In the genomic region with DNA sequence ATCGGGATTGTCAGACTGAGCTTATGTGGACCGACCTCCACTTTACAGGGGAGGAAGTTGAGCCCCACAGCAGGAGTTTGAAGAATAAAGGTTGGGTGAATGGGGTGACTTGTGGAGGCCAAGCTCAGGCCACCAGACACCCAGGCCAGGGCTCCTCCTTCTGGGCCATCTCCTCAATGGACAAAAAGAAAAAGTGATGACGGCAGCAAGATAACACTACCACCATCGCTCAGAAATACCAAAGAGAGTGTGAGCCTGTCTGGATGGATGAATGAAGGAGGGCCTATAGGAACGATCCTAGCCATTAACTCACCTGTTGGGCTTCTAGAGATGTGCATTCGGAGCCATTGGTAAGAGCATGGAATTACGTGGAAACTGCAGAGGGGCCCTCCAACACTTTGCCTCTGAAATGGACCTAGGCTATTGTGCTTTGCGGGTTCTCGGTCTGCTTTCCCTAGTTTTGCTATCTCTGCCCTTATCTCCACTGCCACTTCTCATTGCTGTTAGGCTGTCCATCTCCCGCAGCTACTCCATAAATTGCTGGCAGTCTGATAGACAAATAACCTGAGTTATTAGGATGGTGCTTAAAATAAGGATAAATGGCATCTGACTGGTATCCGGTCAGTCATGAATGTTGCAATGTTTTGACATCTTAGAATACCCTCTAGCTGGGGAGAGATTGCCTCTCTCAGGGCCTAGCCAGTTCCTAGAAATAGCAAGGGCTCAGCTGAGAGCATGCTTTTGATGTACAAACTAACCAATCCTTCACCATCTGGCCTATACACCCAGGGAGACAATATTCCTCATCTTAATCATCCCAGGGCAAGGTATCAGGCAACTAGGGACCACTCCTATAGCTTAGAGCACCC, we compare ENCODE assay signal across 1 cellular context.
TF ChIP-seq lines count a peak whose summit lies in the region.

No MANE protein-coding gene starts in this region.

TF ChIP-seq in K562, 482 proteins besides CTCF, POLR2A, EP300 and RAD21 (continued from another document):
- TF ChIP-seq RBM14 (IDR thresholded peaks at IDR 0.05; ENCODE audit: borderline replicate concordance, insufficient read depth, low read depth, low read length) (no peak), ZNF124 (CRISPR knock-in tag; IDR thresholded peaks at IDR 0.05) (no peak), IFI16 (CRISPR knock-in tag; IDR thresholded peaks at IDR 0.05) (no peak), ZNF316 (IDR thresholded peaks at IDR 0.05) (peak; percentile 93), ZNF77 (CRISPR knock-in tag; IDR thresholded peaks at IDR 0.05) (no peak), CREM (IDR thresholded peaks at IDR 0.05; ENCODE audit: low read depth) (0 out of 2 replicates have a peak, but pooled peaks have one; percentile 24), TOE1 (IDR thresholded peaks at IDR 0.05; ENCODE audit: borderline replicate concordance) (no peak), TOE1 (CRISPR knock-in tag; IDR thresholded peaks at IDR 0.05; ENCODE audit: borderline replicate concordance, low read depth) (no peak), ZNF274 (IDR thresholded peaks at IDR 0.05; ENCODE audit: borderline replicate concordance, low read depth, low read length) (no peak), GTF2A2 (tag; IDR thresholded peaks at IDR 0.05) (no peak), RFX7 (CRISPR knock-in tag; IDR thresholded peaks at IDR 0.05) (no peak), ZNF121 (CRISPR knock-in tag; conservative IDR thresholded peaks at IDR 0.05) (no peak), HNRNPH1 (optimal IDR thresholded peaks at IDR 0.05; ENCODE audit: low read depth, low read length) (no peak), HSF4 (CRISPR knock-in tag; IDR thresholded peaks at IDR 0.05; ENCODE audit: borderline replicate concordance) (no peak), MAFF (IDR thresholded peaks at IDR 0.05; ENCODE audit: low read length) (peak; percentile 68), ZNF830 (CRISPR knock-in tag; IDR thresholded peaks at IDR 0.05) (no peak), MEIS2 (IDR thresholded peaks at IDR 0.05; ENCODE audit: partially characterized antibody) (peak; percentile 53), CHD1 (IDR thresholded peaks at IDR 0.05; ENCODE audit: low read length) (no peak), ZNF133 (CRISPR knock-in tag; IDR thresholded peaks at IDR 0.05) (no peak), CEBPG (CRISPR knock-in tag; IDR thresholded peaks at IDR 0.05) (peak; percentile 67; the same call in 1 of the 2 replicates), CEBPG (tag; conservative IDR thresholded peaks at IDR 0.05 in 1 of 2, IDR thresholded peaks at IDR 0.05 in 1 of 2) (peak in 1 of 2 experiments; percentile 43; a peak in 1 of 4 replicates), EWSR1 (IDR thresholded peaks at IDR 0.05; ENCODE audit: borderline replicate concordance, low read depth, partially characterized antibody) (no peak), MAFK (IDR thresholded peaks at IDR 0.05; ENCODE audit: low read length) (peak; percentile 79), ZNF778 (CRISPR knock-in tag; IDR thresholded peaks at IDR 0.05) (no peak)
- TF ChIP-seq, protein P1, sequence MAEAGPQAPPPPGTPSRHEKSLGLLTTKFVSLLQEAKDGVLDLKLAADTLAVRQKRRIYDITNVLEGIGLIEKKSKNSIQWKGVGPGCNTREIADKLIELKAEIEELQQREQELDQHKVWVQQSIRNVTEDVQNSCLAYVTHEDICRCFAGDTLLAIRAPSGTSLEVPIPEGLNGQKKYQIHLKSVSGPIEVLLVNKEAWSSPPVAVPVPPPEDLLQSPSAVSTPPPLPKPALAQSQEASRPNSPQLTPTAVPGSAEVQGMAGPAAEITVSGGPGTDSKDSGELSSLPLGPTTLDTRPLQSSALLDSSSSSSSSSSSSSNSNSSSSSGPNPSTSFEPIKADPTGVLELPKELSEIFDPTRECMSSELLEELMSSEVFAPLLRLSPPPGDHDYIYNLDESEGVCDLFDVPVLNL (CRISPR knock-in tag; IDR thresholded peaks at IDR 0.05; ENCODE audit: low read depth): no peak
- TF ChIP-seq, protein P2, sequence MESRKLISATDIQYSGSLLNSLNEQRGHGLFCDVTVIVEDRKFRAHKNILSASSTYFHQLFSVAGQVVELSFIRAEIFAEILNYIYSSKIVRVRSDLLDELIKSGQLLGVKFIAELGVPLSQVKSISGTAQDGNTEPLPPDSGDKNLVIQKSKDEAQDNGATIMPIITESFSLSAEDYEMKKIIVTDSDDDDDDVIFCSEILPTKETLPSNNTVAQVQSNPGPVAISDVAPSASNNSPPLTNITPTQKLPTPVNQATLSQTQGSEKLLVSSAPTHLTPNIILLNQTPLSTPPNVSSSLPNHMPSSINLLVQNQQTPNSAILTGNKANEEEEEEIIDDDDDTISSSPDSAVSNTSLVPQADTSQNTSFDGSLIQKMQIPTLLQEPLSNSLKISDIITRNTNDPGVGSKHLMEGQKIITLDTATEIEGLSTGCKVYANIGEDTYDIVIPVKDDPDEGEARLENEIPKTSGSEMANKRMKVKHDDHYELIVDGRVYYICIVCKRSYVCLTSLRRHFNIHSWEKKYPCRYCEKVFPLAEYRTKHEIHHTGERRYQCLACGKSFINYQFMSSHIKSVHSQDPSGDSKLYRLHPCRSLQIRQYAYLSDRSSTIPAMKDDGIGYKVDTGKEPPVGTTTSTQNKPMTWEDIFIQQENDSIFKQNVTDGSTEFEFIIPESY (CRISPR knock-in tag; IDR thresholded peaks at IDR 0.05): no peak
- TF ChIP-seq, protein P3, sequence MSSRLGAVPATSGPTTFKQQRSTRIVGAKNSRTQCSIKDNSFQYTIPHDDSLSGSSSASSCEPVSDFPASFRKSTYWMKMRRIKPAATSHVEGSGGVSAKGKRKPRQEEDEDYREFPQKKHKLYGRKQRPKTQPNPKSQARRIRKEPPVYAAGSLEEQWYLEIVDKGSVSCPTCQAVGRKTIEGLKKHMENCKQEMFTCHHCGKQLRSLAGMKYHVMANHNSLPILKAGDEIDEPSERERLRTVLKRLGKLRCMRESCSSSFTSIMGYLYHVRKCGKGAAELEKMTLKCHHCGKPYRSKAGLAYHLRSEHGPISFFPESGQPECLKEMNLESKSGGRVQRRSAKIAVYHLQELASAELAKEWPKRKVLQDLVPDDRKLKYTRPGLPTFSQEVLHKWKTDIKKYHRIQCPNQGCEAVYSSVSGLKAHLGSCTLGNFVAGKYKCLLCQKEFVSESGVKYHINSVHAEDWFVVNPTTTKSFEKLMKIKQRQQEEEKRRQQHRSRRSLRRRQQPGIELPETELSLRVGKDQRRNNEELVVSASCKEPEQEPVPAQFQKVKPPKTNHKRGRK (tag; IDR thresholded peaks at IDR 0.05): no peak
- TF ChIP-seq, protein P4, sequence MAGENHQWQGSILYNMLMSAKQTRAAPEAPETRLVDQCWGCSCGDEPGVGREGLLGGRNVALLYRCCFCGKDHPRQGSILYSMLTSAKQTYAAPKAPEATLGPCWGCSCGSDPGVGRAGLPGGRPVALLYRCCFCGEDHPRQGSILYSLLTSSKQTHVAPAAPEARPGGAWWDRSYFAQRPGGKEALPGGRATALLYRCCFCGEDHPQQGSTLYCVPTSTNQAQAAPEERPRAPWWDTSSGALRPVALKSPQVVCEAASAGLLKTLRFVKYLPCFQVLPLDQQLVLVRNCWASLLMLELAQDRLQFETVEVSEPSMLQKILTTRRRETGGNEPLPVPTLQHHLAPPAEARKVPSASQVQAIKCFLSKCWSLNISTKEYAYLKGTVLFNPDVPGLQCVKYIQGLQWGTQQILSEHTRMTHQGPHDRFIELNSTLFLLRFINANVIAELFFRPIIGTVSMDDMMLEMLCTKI (IDR thresholded peaks at IDR 0.05; ENCODE audit: partially characterized antibody): no peak
- TF ChIP-seq, protein P5, sequence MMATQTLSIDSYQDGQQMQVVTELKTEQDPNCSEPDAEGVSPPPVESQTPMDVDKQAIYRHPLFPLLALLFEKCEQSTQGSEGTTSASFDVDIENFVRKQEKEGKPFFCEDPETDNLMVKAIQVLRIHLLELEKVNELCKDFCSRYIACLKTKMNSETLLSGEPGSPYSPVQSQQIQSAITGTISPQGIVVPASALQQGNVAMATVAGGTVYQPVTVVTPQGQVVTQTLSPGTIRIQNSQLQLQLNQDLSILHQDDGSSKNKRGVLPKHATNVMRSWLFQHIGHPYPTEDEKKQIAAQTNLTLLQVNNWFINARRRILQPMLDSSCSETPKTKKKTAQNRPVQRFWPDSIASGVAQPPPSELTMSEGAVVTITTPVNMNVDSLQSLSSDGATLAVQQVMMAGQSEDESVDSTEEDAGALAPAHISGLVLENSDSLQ (IDR thresholded peaks at IDR 0.05): peak; percentile 50
- TF ChIP-seq, protein P6, sequence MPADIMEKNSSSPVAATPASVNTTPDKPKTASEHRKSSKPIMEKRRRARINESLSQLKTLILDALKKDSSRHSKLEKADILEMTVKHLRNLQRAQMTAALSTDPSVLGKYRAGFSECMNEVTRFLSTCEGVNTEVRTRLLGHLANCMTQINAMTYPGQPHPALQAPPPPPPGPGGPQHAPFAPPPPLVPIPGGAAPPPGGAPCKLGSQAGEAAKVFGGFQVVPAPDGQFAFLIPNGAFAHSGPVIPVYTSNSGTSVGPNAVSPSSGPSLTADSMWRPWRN (IDR thresholded peaks at IDR 0.05; ENCODE audit: low read depth): no peak
- TF ChIP-seq, protein P7, sequence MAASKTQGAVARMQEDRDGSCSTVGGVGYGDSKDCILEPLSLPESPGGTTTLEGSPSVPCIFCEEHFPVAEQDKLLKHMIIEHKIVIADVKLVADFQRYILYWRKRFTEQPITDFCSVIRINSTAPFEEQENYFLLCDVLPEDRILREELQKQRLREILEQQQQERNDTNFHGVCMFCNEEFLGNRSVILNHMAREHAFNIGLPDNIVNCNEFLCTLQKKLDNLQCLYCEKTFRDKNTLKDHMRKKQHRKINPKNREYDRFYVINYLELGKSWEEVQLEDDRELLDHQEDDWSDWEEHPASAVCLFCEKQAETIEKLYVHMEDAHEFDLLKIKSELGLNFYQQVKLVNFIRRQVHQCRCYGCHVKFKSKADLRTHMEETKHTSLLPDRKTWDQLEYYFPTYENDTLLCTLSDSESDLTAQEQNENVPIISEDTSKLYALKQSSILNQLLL (CRISPR knock-in tag; IDR thresholded peaks at IDR 0.05; ENCODE audit: borderline replicate concordance): no peak
- TF ChIP-seq, protein P8, sequence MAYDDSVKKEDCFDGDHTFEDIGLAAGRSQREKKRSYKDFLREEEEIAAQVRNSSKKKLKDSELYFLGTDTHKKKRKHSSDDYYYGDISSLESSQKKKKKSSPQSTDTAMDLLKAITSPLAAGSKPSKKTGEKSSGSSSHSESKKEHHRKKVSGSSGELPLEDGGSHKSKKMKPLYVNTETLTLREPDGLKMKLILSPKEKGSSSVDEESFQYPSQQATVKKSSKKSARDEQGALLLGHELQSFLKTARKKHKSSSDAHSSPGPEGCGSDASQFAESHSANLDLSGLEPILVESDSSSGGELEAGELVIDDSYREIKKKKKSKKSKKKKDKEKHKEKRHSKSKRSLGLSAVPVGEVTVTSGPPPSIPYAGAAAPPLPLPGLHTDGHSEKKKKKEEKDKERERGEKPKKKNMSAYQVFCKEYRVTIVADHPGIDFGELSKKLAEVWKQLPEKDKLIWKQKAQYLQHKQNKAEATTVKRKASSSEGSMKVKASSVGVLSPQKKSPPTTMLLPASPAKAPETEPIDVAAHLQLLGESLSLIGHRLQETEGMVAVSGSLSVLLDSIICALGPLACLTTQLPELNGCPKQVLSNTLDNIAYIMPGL (CRISPR knock-in tag; IDR thresholded peaks at IDR 0.05): no peak
